ENCODE assay signal across 11 cellular contexts in genomic region chr2:217996345-217996744, GRCh38. TPM values are rescaled to one million over a fixed set of nuclear protein-coding genes. Genes with fewer than 3 reads are reported as not detected.
DNase-seq lines count a peak whose midpoint lies in the region; ATAC-seq, FAIRE-seq and TF ChIP-seq lines count a peak whose summit lies in the region.
"Had no signal": no experiment of that assay in that cellular context is flagged by ENCODE, and none has a peak within 500 bp of the region (broad histone marks: within the 10 kb centered on the region; RNA-seq: fewer than 3 reads in every experiment).

No MANE protein-coding gene starts in this region.

- intact Hi-C loops in Right ventricle myocardium inferior (cut with DNase I) (no loop called here), cardiac septum (cut with DNase I) (no loop called here), endothelial cell of umbilical vein (cut with micrococcal nuclease) (no loop called here), mucosa of descending colon (cut with DNase I, micrococcal nuclease) (loop anchor here in 1 of 2 donors (10.0 kb wide), 1 partner anchor 212 kb away; no protein-coding TSS in a partner anchor)

- peak; percentile 75 for DNase-seq in Right ventricle myocardium inferior (ENCODE audit: missing footprints)
- no peak for DNase-seq in cardiac septum (ENCODE audit: low spot score)
- DNase-seq in endothelial cell of umbilical vein (ENCODE audit: low read depth, low spot score), result no peak
- DNase-seq in mucosa of descending colon, result no peak
- no peak for DNase-seq in activated CD8-positive, alpha-beta memory T cell treated with anti-CD3 and anti-CD28 coated beads, Interleukin-2, amount 50 U/mL, for 48 hours
- no peak for DNase-seq in NCI-H526 treated with DMSO at 0.1 percent for 48 hours (lab: John Stamatoyannopoulos, UW)
- DNase-seq: activated T-cell treated with anti-CD3 and anti-CD28 coated beads, Interleukin-2, amount 50 U/mL, for 24 hours; NCI-H2171 had no signal

- H3K27ac ChIP-seq in endothelial cell of umbilical vein (ENCODE audit: insufficient read depth, low read depth, low read length), result no peak overlapping the region

- H3K4me3 ChIP-seq in endothelial cell of umbilical vein (replicated peaks in 1 of 3; ENCODE audit: insufficient read depth in 1 of 3, low read depth in 1 of 3, low read length in 3 of 3) (no peak overlapping the region), mucosa of descending colon (no peak overlapping the region)
- H3K4me3 ChIP-seq: thyroid gland had no signal

- no peak overlapping the region for H3K4me2 ChIP-seq in endothelial cell of umbilical vein (ENCODE audit: insufficient read depth, low read length)

- ATAC-seq in Right ventricle myocardium inferior, result peak; percentile 53
- ATAC-seq in mucosa of descending colon, result peak; percentile 40
- no peak for ATAC-seq in HG02840 (IDR thresholded peaks at IDR 0.05; ENCODE audit: low FRiP score, unreplicated experiment)
- ATAC-seq in HG03565 (IDR thresholded peaks at IDR 0.05; ENCODE audit: unreplicated experiment), result no peak

- no peak overlapping the region for H3K9ac ChIP-seq in endothelial cell of umbilical vein (replicated peaks; ENCODE audit: extremely low read depth, insufficient read depth, low read length)

- no peaks in the 10 kb centered on the region for H4K20me1 ChIP-seq in endothelial cell of umbilical vein (replicated peaks; ENCODE audit: control insufficient read depth, extremely low read depth, insufficient read depth, low read length)

- POLR2A ChIA-PET in endothelial cell of umbilical vein (lab: Charles Lee), result interaction anchor here (0.6 kb wide), 1 partner anchor 11 kb away, joined by 4 read pairs; no protein-coding TSS in a partner anchor

- H3K27me3 ChIP-seq in endothelial cell of umbilical vein (ENCODE audit: control insufficient read depth in 2 of 2, insufficient read depth in 2 of 2, low read length in 2 of 2), result no peaks in the 10 kb centered on the region
- H3K27me3 ChIP-seq: thyroid gland had no signal

- CTCF ChIA-PET in endothelial cell of umbilical vein (lab: Charles Lee), result interaction anchor here (1.0 to 6.8 kb wide), 3 partner anchors 18 to 208 kb away, joined by 3 to 196 read pairs (median 35); no protein-coding TSS in a partner anchor

- no peak for TF ChIP-seq POLR2A in endothelial cell of umbilical vein (IDR thresholded peaks at IDR 0.05; ENCODE audit: low read depth, low read length)

- dilution Hi-C loops in endothelial cell of umbilical vein (cut with MboI; ENCODE audit: extremely low pct_ligation_motif_present, low sequenced_read_pairs), result no loop called here

- H3K36me3 ChIP-seq in endothelial cell of umbilical vein (ENCODE audit: control insufficient read depth in 2 of 2, extremely low read depth in 1 of 2, insufficient read depth in 2 of 2, low read length in 2 of 2), result no peaks in the 10 kb centered on the region
- H3K36me3 ChIP-seq in mucosa of descending colon (ENCODE audit: low read depth), result no peaks in the 10 kb centered on the region
- H3K36me3 ChIP-seq: thyroid gland had no signal

- FAIRE-seq in endothelial cell of umbilical vein (lab: Jason Lieb, UNC), result no peak

- no TSS peak for BruUV-seq in endothelial cell of umbilical vein (replicated peaks; lab: Mats Ljungman, UMichigan)

- H3K79me2 ChIP-seq in endothelial cell of umbilical vein (ENCODE audit: control insufficient read depth, insufficient read depth, low read length), result no peaks in the 10 kb centered on the region

- H3K4me1 ChIP-seq in endothelial cell of umbilical vein (ENCODE audit: control insufficient read depth, extremely low read depth, insufficient read depth, low read length) (peaks cover 33% of the 10 kb centered on the region), mucosa of descending colon (ENCODE audit: low read depth) (no peaks in the 10 kb centered on the region)

- TF ChIP-seq CTCF in endothelial cell of umbilical vein (IDR thresholded peaks at IDR 0.05; ENCODE audit: extremely low read depth in 1 of 2, insufficient read depth in 1 of 2, low read depth in 1 of 2, low read length in 2 of 2) (no peak), mucosa of descending colon (IDR thresholded peaks at IDR 0.05) (no peak)

- H3K9me3 ChIP-seq in endothelial cell of umbilical vein (replicated peaks; ENCODE audit: control insufficient read depth, insufficient read depth, low read length) (no peaks in the 10 kb centered on the region), mucosa of descending colon (no peaks in the 10 kb centered on the region)
- H3K9me3 ChIP-seq: thyroid gland had no signal

- H2AFZ ChIP-seq in endothelial cell of umbilical vein (ENCODE audit: low read depth, low read length), result no peak overlapping the region

- H3K9me1 ChIP-seq in endothelial cell of umbilical vein (replicated peaks; ENCODE audit: control insufficient read depth, extremely low read depth, insufficient read depth, low read length), result no peaks in the 10 kb centered on the region

TF ChIP-seq in endothelial cell of umbilical vein, 7 proteins besides CTCF, POLR2A, EP300 and RAD21:
- TF ChIP-seq FOS (IDR thresholded peaks at IDR 0.05; ENCODE audit: borderline replicate concordance, insufficient read depth, low read length), result peak; percentile 43
- TF ChIP-seq JUN (IDR thresholded peaks at IDR 0.05; ENCODE audit: borderline replicate concordance, insufficient read depth, insufficient read length, low read depth), result no peak
TF ChIP-seq in endothelial cell of umbilical vein: peak in this region for 1.

RNA-seq across cellular contexts. Expression of gene TNS1, which starts 6.5 kb away (rescaled TPM):
- 705 TPM for total RNA-seq in Right ventricle myocardium inferior
- 870 TPM for total RNA-seq in cardiac septum
- total RNA-seq in endothelial cell of umbilical vein, result 35.6 and 52.1 TPM in 2 replicates
- 9.9 and 11.0 TPM in 2 replicates for polyA plus RNA-seq in endothelial cell of umbilical vein
- polyA plus RNA-seq in endothelial cell of umbilical vein (2011; cell fraction: cytosol; rRNA removed), result 10.3 and 11.1 TPM in 2 replicates
- 32.1 and 41.7 TPM in 2 replicates for polyA plus RNA-seq in endothelial cell of umbilical vein (2011; cell fraction: nucleus; rRNA removed)
- 14.4 and 16.5 TPM in 2 replicates for polyA plus RNA-seq in endothelial cell of umbilical vein (2012)
- 67.8 and 71.0 TPM in 2 replicates for polyA minus RNA-seq in endothelial cell of umbilical vein
- polyA minus RNA-seq in endothelial cell of umbilical vein (2011; cell fraction: cytosol; rRNA and poly(A)+ RNA removed), result 1.9 TPM
- polyA minus RNA-seq in endothelial cell of umbilical vein (2011; cell fraction: nucleus; rRNA and poly(A)+ RNA removed), result 48.7 and 57.9 TPM in 2 replicates
- 1,000 to 10,000 TPM in 1 of 3 donors, 100 to 1,000 TPM in 1, 10 to 100 TPM in 1; 43.8 to 1,458 (median 121) TPM for total RNA-seq in mucosa of descending colon

Comparison
In these comparisons a context has a peak if more than half of its experiments do, and no peak if none do; other contexts are left out.
1. ATAC-seq: peak in Right ventricle myocardium inferior (single experiment) and mucosa of descending colon (single experiment); none in HG02840 (single experiment) and HG03565 (single experiment).